Comparison of ENCODE assay signal across 14 cellular contexts in genomic region chr9:89078860-89079259, GRCh38.
A peak's percentile ranks its signal among the peaks of the same experiment; 100 is the strongest.
DNase-seq lines count a peak whose midpoint lies in the region; TF ChIP-seq lines count a peak whose summit lies in the region.
"Had no signal": no experiment of that assay in that cellular context is flagged by ENCODE, and none has a peak within 500 bp of the region (broad histone marks: within the 10 kb centered on the region; RNA-seq: fewer than 3 reads in every experiment).

No MANE protein-coding gene starts in this region.

- POLR2A ChIA-PET in BJ (lab: Charles Lee) = no interaction called here

- H3K27me3 ChIP-seq in BJ (ENCODE audit: control insufficient read depth, insufficient read depth, low read length) (no peaks in the 10 kb centered on the region), WERI-Rb-1 (ENCODE audit: insufficient read depth, low read depth, severe bottlenecking) (no peaks in the 10 kb centered on the region)
- H3K27me3 ChIP-seq: colonic mucosa, MG63 had no signal

- no peak overlapping the region for H3K27ac ChIP-seq in WERI-Rb-1
- H3K27ac ChIP-seq: colonic mucosa, VCaP had no signal

- DNase-seq in BJ (ENCODE audit: low read depth) = peak; percentile 33
- DNase-seq in RPMI7951 (ENCODE audit: low read depth) = peak; percentile 40
- DNase-seq in fibroblast of pulmonary artery (ENCODE audit: low read depth) = peak; percentile 95
- DNase-seq in pulmonary artery endothelial cell (ENCODE audit: low read depth, low spot score) = peak; percentile 80
- DNase-seq in SIG-M5 (lab: John Stamatoyannopoulos, UW) = no peak
- DNase-seq in Kasumi-1 (lab: John Stamatoyannopoulos, UW) = no peak
- DNase-seq in WERI-Rb-1 = no peak
- no peak for DNase-seq in stimulated activated naive CD4-positive, alpha-beta T cell treated with Interleukin-2 at 50 U/mL for 16 hours (lab: John Stamatoyannopoulos, UW)
- DNase-seq: activated CD8-positive, alpha-beta memory T cell treated with anti-CD3 and anti-CD28 coated beads, Interleukin-2, amount 10 ng/mL, durations not matched to agents 7 days and 5 days; colonic mucosa; esophagus squamous epithelium; MG63; NCI-H2171 had no signal

- H3K36me3 ChIP-seq in BJ (ENCODE audit: control insufficient read depth, insufficient read depth, low read length) = no peaks in the 10 kb centered on the region; the same call in 1 of the 2 replicates
- no peaks in the 10 kb centered on the region for H3K36me3 ChIP-seq in WERI-Rb-1
- H3K36me3 ChIP-seq: colonic mucosa, esophagus squamous epithelium, MG63 had no signal

- TF ChIP-seq CTCF in BJ (IDR thresholded peaks at IDR 0.05; ENCODE audit: insufficient read depth, low read depth, low read length) (no peak), fibroblast of pulmonary artery (IDR thresholded peaks at IDR 0.05; ENCODE audit: low read length, missing control alignments) (no peak), WERI-Rb-1 (IDR thresholded peaks at IDR 0.05; ENCODE audit: low read depth, low read length) (no peak)

- H3K9me3 ChIP-seq in WERI-Rb-1 (ENCODE audit: severe bottlenecking) = no peaks in the 10 kb centered on the region
- H3K9me3 ChIP-seq: colonic mucosa, MG63 had no signal

- no peak overlapping the region for H3K4me3 ChIP-seq in BJ (ENCODE audit: low read depth, low read length)
- H3K4me3 ChIP-seq in fibroblast of pulmonary artery (replicated peaks; ENCODE audit: low read depth, low read length) = no peak overlapping the region
- H3K4me3 ChIP-seq in WERI-Rb-1 (ENCODE audit: low read depth, low read length) = no peak overlapping the region
- H3K4me3 ChIP-seq: colonic mucosa, esophagus squamous epithelium, MG63 had no signal

- CTCF ChIA-PET in BJ (lab: Yijun Ruan, JAX) = interaction anchor here (1.6 kb wide), 1 partner anchor 17 kb away, joined by 3 read pairs; no protein-coding TSS in a partner anchor

Comparison
In these comparisons a context has a peak if more than half of its experiments do, and no peak if none do; other contexts are left out.
1. DNase-seq: peak in BJ (single experiment), RPMI7951 (single experiment), fibroblast of pulmonary artery (single experiment) and pulmonary artery endothelial cell (single experiment); none in SIG-M5 (single experiment), Kasumi-1 (0 of 2), WERI-Rb-1 (single experiment) and stimulated activated naive CD4-positive, alpha-beta T cell treated with Interleukin-2 at 50 U/mL for 16 hours (single experiment).